ENCODE assay signal across 8 cellular contexts in genomic region chr22:30245181-30245984, GRCh38. TPM values are rescaled to one million over a fixed set of nuclear protein-coding genes. Genes with fewer than 3 reads are reported as not detected.
DNase-seq lines count a peak whose midpoint lies in the region; ATAC-seq and TF ChIP-seq lines count a peak whose summit lies in the region.

No MANE protein-coding gene starts in this region.

- TF ChIP-seq POLR2A in esophagus squamous epithelium (IDR thresholded peaks at IDR 0.05): no peak

- peak overlapping the region in 1 of 8 donors; percentile 68 for H3K27ac Mint-ChIP-seq in CD8-positive, alpha-beta memory T cell

- H3K9ac ChIP-seq in parathyroid adenoma: no peak overlapping the region

- ATAC-seq in RWPE2 (ENCODE audit: low read depth): no peak

- 54 to 71% methylated on average over 8 to 9 of the region's 15 CpGs for WGBS in esophagus squamous epithelium, 2 donors

- peak overlapping the region; percentile 49 for H3K4me3 ChIP-seq in CD8-positive, alpha-beta memory T cell (ENCODE audit: low read length)
- peak overlapping the region; percentile 36 for H3K4me3 ChIP-seq in RWPE2 (ENCODE audit: severe bottlenecking)
- H3K4me3 ChIP-seq in esophagus squamous epithelium: peak overlapping the region; percentile 24 to 71 (median 53)
- peak overlapping the region; percentile 42 for H3K4me3 ChIP-seq in parathyroid adenoma (ENCODE audit: low read depth, low read length)

- no peaks in the 10 kb centered on the region for H3K27me3 ChIP-seq in CD8-positive, alpha-beta memory T cell (ENCODE audit: insufficient read depth, low read length, poor library complexity, severe bottlenecking)
- no peaks in the 10 kb centered on the region for H3K27me3 ChIP-seq in RWPE2 (ENCODE audit: insufficient read depth, poor library complexity, severe bottlenecking)
- H3K27me3 ChIP-seq in esophagus squamous epithelium: peaks cover 0 to 47% (median 0%) of the 10 kb centered on the region in 4 donors
- no peaks in the 10 kb centered on the region for H3K27me3 ChIP-seq in parathyroid adenoma (ENCODE audit: control insufficient read depth, insufficient read depth, low read length)

- H3K27me3 Mint-ChIP-seq in CD8-positive, alpha-beta memory T cell: peaks cover 10 to 30% of the 10 kb centered on the region in 2 donors

- no peaks in the 10 kb centered on the region for H3K79me2 ChIP-seq in parathyroid adenoma

- H3K4me1 ChIP-seq in CD8-positive, alpha-beta memory T cell (ENCODE audit: insufficient read depth, low read length): peaks cover 19% of the 10 kb centered on the region
- H3K4me1 ChIP-seq in RWPE2 (ENCODE audit: insufficient read depth, poor library complexity, severe bottlenecking): peaks cover 3% of the 10 kb centered on the region
- peaks cover 15 to 59% (median 20%) of the 10 kb centered on the region in 3 donors for H3K4me1 ChIP-seq in esophagus squamous epithelium
- H3K4me1 ChIP-seq in parathyroid adenoma: no peaks in the 10 kb centered on the region

- CTCF ChIA-PET in CD8-positive, alpha-beta memory T cell (lab: Charles Lee): interaction anchor here (1.5 kb wide), 1 partner anchor 18 kb away, joined by 3 read pairs; no protein-coding TSS in a partner anchor

- peaks cover 19 to 31% (median 21%) of the 10 kb centered on the region in 3 donors for H3K4me1 Mint-ChIP-seq in CD8-positive, alpha-beta memory T cell

- POLR2A ChIA-PET in CD8-positive, alpha-beta memory T cell (lab: Charles Lee): no interaction called here

- H3K36me3 Mint-ChIP-seq in CD8-positive, alpha-beta memory T cell: no peaks in the 10 kb centered on the region

- H3K27ac ChIP-seq in CD8-positive, alpha-beta memory T cell (ENCODE audit: low read depth, low read length): no peak overlapping the region
- peak overlapping the region; percentile 8 for H3K27ac ChIP-seq in RWPE2 (ENCODE audit: poor library complexity, severe bottlenecking)
- peak overlapping the region; percentile 30 to 75 (median 48) for H3K27ac ChIP-seq in esophagus squamous epithelium
- H3K27ac ChIP-seq in parathyroid adenoma: no peak overlapping the region

- H2AFZ ChIP-seq in parathyroid adenoma: no peak overlapping the region

- TF ChIP-seq CTCF in RWPE2 (IDR thresholded peaks at IDR 0.05; ENCODE audit: poor library complexity, severe bottlenecking) (no peak), esophagus squamous epithelium (IDR thresholded peaks at IDR 0.05) (no peak), parathyroid adenoma (IDR thresholded peaks at IDR 0.05) (no peak)

- H3K9me3 ChIP-seq in CD8-positive, alpha-beta memory T cell (ENCODE audit: low read length): no peaks in the 10 kb centered on the region
- H3K9me3 ChIP-seq in RWPE2 (ENCODE audit: severe bottlenecking): no peaks in the 10 kb centered on the region
- H3K9me3 ChIP-seq in esophagus squamous epithelium: no peaks in the 10 kb centered on the region
- no peaks in the 10 kb centered on the region for H3K9me3 ChIP-seq in parathyroid adenoma (ENCODE audit: control insufficient read depth, low read length)

- H3K4me2 ChIP-seq in parathyroid adenoma (ENCODE audit: low read length): peak overlapping the region; percentile 80

- H3K36me3 ChIP-seq in CD8-positive, alpha-beta memory T cell (ENCODE audit: insufficient read depth, low read length): no peaks in the 10 kb centered on the region
- no peaks in the 10 kb centered on the region for H3K36me3 ChIP-seq in RWPE2 (ENCODE audit: low read depth)
- H3K36me3 ChIP-seq in esophagus squamous epithelium: no peaks in the 10 kb centered on the region
- no peaks in the 10 kb centered on the region for H3K36me3 ChIP-seq in parathyroid adenoma (ENCODE audit: control insufficient read depth, insufficient read depth, low read length)

- intact Hi-C loops in esophagus squamous epithelium (cut with DNase I): no loop called here

- H3K4me3 Mint-ChIP-seq in CD8-positive, alpha-beta memory T cell: peak overlapping the region; percentile 71 to 92 (median 84)

- DNase-seq in CD8-positive, alpha-beta memory T cell: no peak
- no peak for DNase-seq in RWPE2 (ENCODE audit: low spot score)
- DNase-seq in esophagus squamous epithelium (lab: John Stamatoyannopoulos, UW): no peak
- no peak for DNase-seq in activated CD4-positive, CD25-positive, alpha-beta regulatory T cell treated with anti-CD3 and anti-CD28 coated beads, Interleukin-2, amount 50 U/mL, for 72 hours
- DNase-seq in midbrain (lab: John Stamatoyannopoulos, UW): no peak
- DNase-seq in NCI-H2196 (lab: John Stamatoyannopoulos, UW; ENCODE audit: unreplicated experiment): no peak
- no peak for DNase-seq in ecto neural progenitor cell (ENCODE audit: low spot score)

- H3K9me3 Mint-ChIP-seq in CD8-positive, alpha-beta memory T cell: no peaks in the 10 kb centered on the region

RNA-seq across cellular contexts. Expression of gene LIF, which starts 1.2 kb away (rescaled TPM):
- 10 to 100 TPM; 87.5 to 88.6 TPM for total RNA-seq in CD8-positive, alpha-beta memory T cell
- polyA plus RNA-seq in CD8-positive, alpha-beta memory T cell: not detected
- total RNA-seq in esophagus squamous epithelium: under 1 TPM; 0.08 to 0.76 (median 0.10) TPM

RNA-seq across cellular contexts. Expression of gene OSM, which starts 21.3 kb away (rescaled TPM):
- total RNA-seq in CD8-positive, alpha-beta memory T cell: 10 to 100 TPM; 18.9 to 20.7 TPM
- polyA plus RNA-seq in CD8-positive, alpha-beta memory T cell: 16.4 TPM
- 1 to 10 TPM in 1 of 4 donors, under 1 TPM in 2, not detected in 1; 0.19 to 5.7 (median 0.19) TPM for total RNA-seq in esophagus squamous epithelium

RNA-seq across cellular contexts. Expression of gene CASTOR1, which starts 43.9 kb away (rescaled TPM):
- total RNA-seq in CD8-positive, alpha-beta memory T cell: 1 to 10 TPM; 4.0 to 5.3 TPM
- polyA plus RNA-seq in CD8-positive, alpha-beta memory T cell: 17.8 TPM
- 10 to 100 TPM; 18.9 to 76.4 (median 40.7) TPM for total RNA-seq in esophagus squamous epithelium

Comparison
In these comparisons a context has a peak if more than half of its experiments do, and no peak if none do; other contexts are left out.
1. H3K27ac ChIP-seq: peak in RWPE2 (single experiment) and esophagus squamous epithelium (4 of 4); none in CD8-positive, alpha-beta memory T cell (single experiment) and parathyroid adenoma (single experiment).
2. RNA of gene LIF, which starts 1.2 kb away (total RNA-seq): 87.5 to 88.6 TPM in CD8-positive, alpha-beta memory T cell; 0.08 to 0.76 TPM in esophagus squamous epithelium; every median in the first group is over 10 times any median in the second.
3. Peak in every context shown above with its lines, with median percentiles within 50 percentile points of each other: H3K4me3 ChIP-seq.